ENCODE assay signal across 8 cellular contexts in genomic region chr10:62048919-62049636, GRCh38.
A peak's percentile ranks its signal among the peaks of the same experiment; 100 is the strongest.
DNase-seq lines count a peak whose midpoint lies in the region; ATAC-seq, FAIRE-seq and TF ChIP-seq lines count a peak whose summit lies in the region.

No MANE protein-coding gene starts in this region.

- intact Hi-C loops in left ventricle myocardium superior (cut with micrococcal nuclease) (loop anchor here (5.0 kb wide), 2 partner anchors 33 to 152 kb away; no protein-coding TSS in a partner anchor), prostate gland (cut with DNase I) (loop anchor here (5.0 to 10.0 kb wide), 3 partner anchors 33 to 1234 kb away; partner anchors contain the start of gene ARID5B)

- peak overlapping the region; percentile 94 for H3K4me3 ChIP-seq in AG04450 (ENCODE audit: low read depth, low read length)
- peak overlapping the region; percentile 30 to 32 for H3K4me3 ChIP-seq in prostate gland

- peak; percentile 15 for ATAC-seq in HG03520 (IDR thresholded peaks at IDR 0.05; ENCODE audit: unreplicated experiment)
- ATAC-seq in left ventricle myocardium superior = peak; percentile 87
- no peak for ATAC-seq in GM18502 (IDR thresholded peaks at IDR 0.05; ENCODE audit: poor library complexity, unreplicated experiment)

- TF ChIP-seq CTCF in AG04450 (IDR thresholded peaks at IDR 0.05; ENCODE audit: low read depth, low read length) (no peak), prostate gland (IDR thresholded peaks at IDR 0.05) (no peak)

- peak; percentile 92 for FAIRE-seq in urothelium cell line (lab: Jason Lieb, UNC)

- H3K36me3 ChIP-seq in prostate gland = no peaks in the 10 kb centered on the region

- peak; percentile 85 for TF ChIP-seq POLR2A in prostate gland (IDR thresholded peaks at IDR 0.05)

- H3K27me3 ChIP-seq in AG04450 (ENCODE audit: control insufficient read depth, insufficient read depth, low read length) (no peaks in the 10 kb centered on the region), prostate gland (replicated peaks; ENCODE audit: insufficient read depth) (no peaks in the 10 kb centered on the region)

- CTCF ChIA-PET in AG04450 (lab: Charles Lee) = interaction anchor here (0.6 to 2.8 kb wide), 5 partner anchors 10 to 381 kb away, joined by 3 to 25 read pairs (median 9); no protein-coding TSS in a partner anchor

- H3K4me1 ChIP-seq in prostate gland (replicated peaks) = peaks cover 13% of the 10 kb centered on the region

- DNase-seq in AG04450 (ENCODE audit: low read depth, low spot score) (peak; percentile 96), T follicular helper cell (ENCODE audit: low read depth) (peak; percentile 61), left ventricle myocardium superior (peak; percentile 85), prostate gland (ENCODE audit: low spot score) (peak; percentile 85), urothelium cell line (ENCODE audit: low spot score) (peak; percentile 93)

- H3K27ac ChIP-seq in AG04450 (ENCODE audit: low read depth, low read length) (peak overlapping the region; percentile 93), angular gyrus (ENCODE audit: low read depth, low read length) (peak overlapping the region; percentile 97), prostate gland (peak overlapping the region; percentile 85 to 87)

- POLR2A ChIA-PET in AG04450 (lab: Yijun Ruan, JAX) = interaction anchor here (0.7 to 3.6 kb wide), 17 partner anchors 10 to 588 kb away, joined by 3 to 42 read pairs (median 5); no protein-coding TSS in a partner anchor

- WGBS in prostate gland = 15% methylated on average over 21 of the region's 21 CpGs

- no peaks in the 10 kb centered on the region for H3K9me3 ChIP-seq in AG04450 (ENCODE audit: control insufficient read depth, insufficient read depth, low read length)
- no peaks in the 10 kb centered on the region for H3K9me3 ChIP-seq in prostate gland
